In the genomic region with DNA sequence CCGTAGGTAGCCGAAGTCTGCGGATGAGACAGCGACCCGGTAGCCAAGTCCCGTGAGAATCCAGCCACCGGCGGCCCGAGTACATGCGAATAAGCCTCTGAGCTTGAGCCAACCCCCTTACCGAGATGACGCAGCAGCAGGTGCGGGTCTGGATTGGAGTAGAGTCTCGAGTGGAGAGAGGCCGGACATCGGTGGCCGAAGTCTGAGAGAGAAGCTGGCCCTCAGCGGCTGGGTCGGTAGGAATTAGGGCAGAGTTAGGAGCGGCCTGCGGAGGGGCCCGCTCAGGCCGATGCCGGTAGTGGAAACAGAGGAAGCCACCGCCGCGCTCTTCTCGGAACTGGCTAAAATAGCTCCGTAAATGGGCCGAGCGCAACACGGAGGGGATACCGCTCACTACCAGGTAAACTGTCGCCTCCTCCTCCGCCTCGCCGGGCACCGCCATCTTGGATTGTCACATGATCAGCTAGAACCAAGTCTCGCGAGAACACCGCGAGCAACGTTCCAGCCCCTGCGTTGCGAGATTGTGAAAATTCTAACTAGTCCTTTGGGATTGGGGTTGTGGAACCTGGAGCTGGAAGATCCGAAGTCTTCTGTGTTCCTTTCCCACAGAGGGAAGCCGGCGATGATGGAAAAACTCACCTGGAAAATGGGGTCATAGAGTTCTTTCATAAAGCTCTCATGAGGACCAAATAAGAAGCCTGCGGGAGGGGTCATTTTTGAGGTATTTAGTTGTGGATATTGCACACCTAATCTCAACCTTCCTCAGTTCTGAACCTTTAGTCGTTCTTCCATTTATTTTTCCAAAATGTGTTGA, we compare ENCODE assay signal across 1 cellular context.
TF ChIP-seq lines count a peak whose summit lies in the region.

A gene with protein sequence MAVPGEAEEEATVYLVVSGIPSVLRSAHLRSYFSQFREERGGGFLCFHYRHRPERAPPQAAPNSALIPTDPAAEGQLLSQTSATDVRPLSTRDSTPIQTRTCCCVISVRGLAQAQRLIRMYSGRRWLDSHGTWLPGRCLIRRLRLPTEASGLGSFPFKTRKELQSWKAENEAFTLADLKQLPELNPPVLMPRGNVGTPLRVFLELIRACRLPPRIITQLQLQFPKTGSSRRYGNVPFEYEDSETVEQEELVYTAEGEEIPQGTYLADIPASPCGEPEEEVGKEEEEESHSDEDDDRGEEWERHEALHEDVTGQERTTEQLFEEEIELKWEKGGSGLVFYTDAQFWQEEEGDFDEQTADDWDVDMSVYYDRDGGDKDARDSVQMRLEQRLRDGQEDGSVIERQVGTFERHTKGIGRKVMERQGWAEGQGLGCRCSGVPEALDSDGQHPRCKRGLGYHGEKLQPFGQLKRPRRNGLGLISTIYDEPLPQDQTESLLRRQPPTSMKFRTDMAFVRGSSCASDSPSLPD (minus strand): TSS at position 467 of the 814 bp plus-strand sequence. CDS start 25 bp downstream, at position 442.

TF ChIP-seq in K562, 482 proteins besides CTCF, POLR2A, EP300 and RAD21 (continued from another document and continues in another):
- TF ChIP-seq, protein P1, sequence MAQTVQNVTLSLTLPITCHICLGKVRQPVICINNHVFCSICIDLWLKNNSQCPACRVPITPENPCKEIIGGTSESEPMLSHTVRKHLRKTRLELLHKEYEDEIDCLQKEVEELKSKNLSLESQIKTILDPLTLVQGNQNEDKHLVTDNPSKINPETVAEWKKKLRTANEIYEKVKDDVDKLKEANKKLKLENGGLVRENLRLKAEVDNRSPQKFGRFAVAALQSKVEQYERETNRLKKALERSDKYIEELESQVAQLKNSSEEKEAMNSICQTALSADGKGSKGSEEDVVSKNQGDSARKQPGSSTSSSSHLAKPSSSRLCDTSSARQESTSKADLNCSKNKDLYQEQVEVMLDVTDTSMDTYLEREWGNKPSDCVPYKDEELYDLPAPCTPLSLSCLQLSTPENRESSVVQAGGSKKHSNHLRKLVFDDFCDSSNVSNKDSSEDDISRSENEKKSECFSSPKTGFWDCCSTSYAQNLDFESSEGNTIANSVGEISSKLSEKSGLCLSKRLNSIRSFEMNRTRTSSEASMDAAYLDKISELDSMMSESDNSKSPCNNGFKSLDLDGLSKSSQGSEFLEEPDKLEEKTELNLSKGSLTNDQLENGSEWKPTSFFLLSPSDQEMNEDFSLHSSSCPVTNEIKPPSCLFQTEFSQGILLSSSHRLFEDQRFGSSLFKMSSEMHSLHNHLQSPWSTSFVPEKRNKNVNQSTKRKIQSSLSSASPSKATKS (CRISPR knock-in tag; IDR thresholded peaks at IDR 0.05), result peak; percentile 56; the same call in 1 of the 2 replicates
- TF ChIP-seq DNMT1 (IDR thresholded peaks at IDR 0.05), result no peak
- TF ChIP-seq JUND (IDR thresholded peaks at IDR 0.05; ENCODE audit: borderline replicate concordance, low read depth, low read length), result no peak; the same call in 1 of the 2 replicates
- peak; percentile 12; the same call in 2 of the 3 replicates for TF ChIP-seq JUND (tag; IDR thresholded peaks at IDR 0.05; ENCODE audit: borderline replicate concordance, low read depth, low read length)
- peak; percentile 49 for TF ChIP-seq ASH1L (IDR thresholded peaks at IDR 0.05; ENCODE audit: borderline replicate concordance, low read depth, partially characterized antibody)
- TF ChIP-seq CXXC5 (CRISPR knock-in tag; IDR thresholded peaks at IDR 0.05), result peak; percentile 82
- TF ChIP-seq, protein P2, sequence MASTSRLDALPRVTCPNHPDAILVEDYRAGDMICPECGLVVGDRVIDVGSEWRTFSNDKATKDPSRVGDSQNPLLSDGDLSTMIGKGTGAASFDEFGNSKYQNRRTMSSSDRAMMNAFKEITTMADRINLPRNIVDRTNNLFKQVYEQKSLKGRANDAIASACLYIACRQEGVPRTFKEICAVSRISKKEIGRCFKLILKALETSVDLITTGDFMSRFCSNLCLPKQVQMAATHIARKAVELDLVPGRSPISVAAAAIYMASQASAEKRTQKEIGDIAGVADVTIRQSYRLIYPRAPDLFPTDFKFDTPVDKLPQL (IDR thresholded peaks at IDR 0.05; ENCODE audit: extremely low read depth, insufficient read length), result peak; percentile 73
- TF ChIP-seq NFIX (CRISPR knock-in tag; IDR thresholded peaks at IDR 0.05; ENCODE audit: low read depth), result no peak
- TF ChIP-seq MYC (IDR thresholded peaks at IDR 0.05; ENCODE audit: low read depth, low read length), result 0 out of 2 replicates have a peak, but pooled peaks have one; percentile 14
- 0 out of 2 replicates have a peak, but pooled peaks have one; percentile 62 for TF ChIP-seq MYC (CRISPR knock-in tag; IDR thresholded peaks at IDR 0.05; ENCODE audit: borderline replicate concordance, low read depth)
- TF ChIP-seq ZNF511 (CRISPR knock-in tag; IDR thresholded peaks at IDR 0.05), result peak; percentile 93
- TF ChIP-seq ETV6 (IDR thresholded peaks at IDR 0.05; ENCODE audit: borderline replicate concordance in 1 of 2, low read depth in 2 of 2, low read length in 1 of 2), result no peak
- no peak for TF ChIP-seq ETV6 (CRISPR knock-in tag; IDR thresholded peaks at IDR 0.05; ENCODE audit: borderline replicate concordance)
- TF ChIP-seq ESRRA (IDR thresholded peaks at IDR 0.05; ENCODE audit: borderline replicate concordance, low read depth), result 0 out of 2 replicates have a peak, but pooled peaks have one; percentile 23
- TF ChIP-seq NR2C2 (CRISPR knock-in tag; IDR thresholded peaks at IDR 0.05), result no peak
- peak; percentile 56; the same call in 1 of the 2 replicates for TF ChIP-seq NR2C2 (tag; IDR thresholded peaks at IDR 0.05)
- peak; percentile 19; the same call in 1 of the 2 replicates for TF ChIP-seq MBD2 (IDR thresholded peaks at IDR 0.05; ENCODE audit: borderline replicate concordance, low read depth)
- TF ChIP-seq NR4A1 (CRISPR knock-in tag; IDR thresholded peaks at IDR 0.05), result 0 out of 2 replicates have a peak, but pooled peaks have one; percentile 48
- TF ChIP-seq NR4A1 (tag; IDR thresholded peaks at IDR 0.05), result no peak
- TF ChIP-seq ATF1 (CRISPR knock-in tag; IDR thresholded peaks at IDR 0.05), result no peak
- TF ChIP-seq ATF1 (tag; IDR thresholded peaks at IDR 0.05), result peak; percentile 72
- peak; percentile 95 for TF ChIP-seq RAD51 (IDR thresholded peaks at IDR 0.05; ENCODE audit: borderline replicate concordance, low read depth)
- peak; percentile 32 to 43; a peak in 3 of 4 replicates for TF ChIP-seq NRF1 (conservative IDR thresholded peaks at IDR 0.05 in 1 of 2, IDR thresholded peaks at IDR 0.05 in 1 of 2)
- no peak for TF ChIP-seq NCOA1 (IDR thresholded peaks at IDR 0.05; ENCODE audit: low read depth)
- TF ChIP-seq GABPB1 (CRISPR knock-in tag; IDR thresholded peaks at IDR 0.05), result peak; percentile 41; the same call in 1 of the 2 replicates
- TF ChIP-seq CEBPB (tag; IDR thresholded peaks at IDR 0.05), result peak; percentile 88
- TF ChIP-seq CEBPZ (IDR thresholded peaks at IDR 0.05; ENCODE audit: borderline replicate concordance, low read depth, low read length), result peak; percentile 43; the same call in 1 of the 2 replicates
- TF ChIP-seq SIN3A (IDR thresholded peaks at IDR 0.05; ENCODE audit: borderline replicate concordance in 2 of 2, control insufficient read depth in 1 of 2, low read depth in 2 of 2, low read length in 2 of 2), result peak; percentile 96 to 99
- TF ChIP-seq GTF2E2 (tag; IDR thresholded peaks at IDR 0.05), result peak; percentile 97
- TF ChIP-seq CSDE1 (IDR thresholded peaks at IDR 0.05), result peak in 1 of 2 experiments; percentile 14; a peak in 1 of 4 replicates
- TF ChIP-seq BMI1 (IDR thresholded peaks at IDR 0.05; ENCODE audit: low read length), result no peak
- TF ChIP-seq ZNF318 (IDR thresholded peaks at IDR 0.05; ENCODE audit: borderline replicate concordance in 1 of 2, low read depth in 1 of 2), result peak in 1 of 2 experiments; percentile 6; a peak in 1 of 4 replicates
- TF ChIP-seq VEZF1 (CRISPR knock-in tag; IDR thresholded peaks at IDR 0.05), result peak; percentile 27; the same call in 1 of the 2 replicates
- TF ChIP-seq SIN3B (IDR thresholded peaks at IDR 0.05; ENCODE audit: low read depth), result peak; percentile 100
- TF ChIP-seq PCBP1 (IDR thresholded peaks at IDR 0.05; ENCODE audit: low read depth, low read length, poor library complexity, severe bottlenecking), result no peak
- peak; percentile 43; the same call in 1 of the 2 replicates for TF ChIP-seq ZKSCAN1 (IDR thresholded peaks at IDR 0.05; ENCODE audit: low read depth, low read length)
- TF ChIP-seq TCF7 (IDR thresholded peaks at IDR 0.05; ENCODE audit: borderline replicate concordance), result 0 out of 2 replicates have a peak, but pooled peaks have one; percentile 52
- peak; percentile 91 for TF ChIP-seq SUPT5H (IDR thresholded peaks at IDR 0.05)
- peak; percentile 26; the same call in 1 of the 2 replicates for TF ChIP-seq ZNF316 (IDR thresholded peaks at IDR 0.05)
